10 cellular contexts compared by ENCODE assay signal in the genomic region with DNA sequence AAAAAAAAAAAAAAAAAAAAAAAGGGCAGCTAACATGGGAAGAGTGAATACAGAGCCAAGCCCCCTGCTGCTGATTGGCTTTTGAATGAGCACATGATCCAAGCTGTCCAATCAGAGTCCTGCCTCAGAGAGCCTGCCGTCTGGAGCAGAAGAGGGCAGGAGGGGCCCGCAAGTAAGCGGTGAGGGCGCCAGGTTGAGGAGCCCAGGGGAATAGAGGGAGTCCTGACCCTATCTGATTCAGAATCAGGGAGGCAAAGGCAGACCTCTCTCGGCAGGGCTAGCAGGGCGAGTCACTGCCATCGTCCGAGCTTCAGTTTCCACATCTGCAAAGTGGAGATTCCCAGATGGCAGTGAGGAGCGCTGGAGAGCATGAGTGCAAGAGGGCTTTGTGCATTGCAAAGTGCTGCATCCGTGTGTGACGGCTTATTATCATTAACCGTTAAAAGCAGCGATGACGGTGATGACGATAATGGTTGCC.
DNase-seq lines count a peak whose midpoint lies in the region; ATAC-seq, FAIRE-seq and TF ChIP-seq lines count a peak whose summit lies in the region.
"Had no signal": no experiment of that assay in that cellular context is flagged by ENCODE, and none has a peak within 500 bp of the region (broad histone marks: within the 10 kb centered on the region; RNA-seq: fewer than 3 reads in every experiment).

No MANE protein-coding gene starts in this region.

- TF ChIP-seq RAD21 in H1 (IDR thresholded peaks at IDR 0.05 in 1 of 2, conservative IDR thresholded peaks at IDR 0.05 in 1 of 2; ENCODE audit: low read depth in 2 of 2, low read length in 2 of 2): no peak

- H2BK12ac ChIP-seq in H1 (ENCODE audit: low read depth, low read length): no peak overlapping the region

- peak overlapping the region in 1 of 2 experiments; percentile 16; a peak in 1 of 4 replicates for H3K4me2 ChIP-seq in H1 (ENCODE audit: insufficient read depth in 1 of 2, low read depth in 2 of 2, low read length in 2 of 2)

- ATAC-seq in activated naive CD8-positive, alpha-beta T cell treated with anti-CD3 and anti-CD28 coated beads, Interleukin-2, amount 50 U/mL, for 24 hours: peak; percentile 33
- ATAC-seq in GM19397 (IDR thresholded peaks at IDR 0.05; ENCODE audit: unreplicated experiment): no peak
- ATAC-seq: CD8-positive, alpha-beta T cell had no signal

- H3K23ac ChIP-seq in H1 (ENCODE audit: insufficient read length): no peak overlapping the region

- H3K9me3 Mint-ChIP-seq in activated naive CD8-positive, alpha-beta T cell treated with anti-CD3 and anti-CD28 coated beads, Interleukin-2, amount 50 U/mL, for 24 hours: no peaks in the 10 kb centered on the region
- H3K9me3 Mint-ChIP-seq in activated naive CD8-positive, alpha-beta T cell treated with anti-CD3 and anti-CD28 coated beads for 36 hours: no peaks in the 10 kb centered on the region
- H3K9me3 Mint-ChIP-seq: activated naive CD8-positive, alpha-beta T cell treated with anti-CD3 and anti-CD28 coated beads, Interleukin-2, amount 10 ng/mL, durations not matched to agents 7 days and 5 days; CD8-positive, alpha-beta T cell had no signal

- no peaks in the 10 kb centered on the region for H3K4me1 Mint-ChIP-seq in activated naive CD8-positive, alpha-beta T cell treated with anti-CD3 and anti-CD28 coated beads, Interleukin-2, amount 50 U/mL, for 24 hours
- H3K4me1 Mint-ChIP-seq in activated naive CD8-positive, alpha-beta T cell treated with anti-CD3 and anti-CD28 coated beads for 36 hours: peaks cover 2% of the 10 kb centered on the region

- H3K4me3 Mint-ChIP-seq in activated naive CD8-positive, alpha-beta T cell treated with anti-CD3 and anti-CD28 coated beads, Interleukin-2, amount 50 U/mL, for 24 hours: no peak overlapping the region
- H3K4me3 Mint-ChIP-seq in activated naive CD8-positive, alpha-beta T cell treated with anti-CD3 and anti-CD28 coated beads for 36 hours: no peak overlapping the region
- H3K4me3 Mint-ChIP-seq: activated naive CD8-positive, alpha-beta T cell treated with anti-CD3 and anti-CD28 coated beads, Interleukin-2, amount 10 ng/mL, durations not matched to agents 7 days and 5 days; CD8-positive, alpha-beta T cell had no signal

- no peak overlapping the region for H4K5ac ChIP-seq in H1 (ENCODE audit: insufficient read length, low read depth, low read length)

- no peaks in the 10 kb centered on the region for H3K9me3 ChIP-seq in H1 (ENCODE audit: insufficient read depth in 2 of 2, low read depth in 1 of 2, low read length in 1 of 2)
- H3K9me3 ChIP-seq in subcutaneous abdominal adipose tissue (ENCODE audit: control insufficient read depth in 5 of 5, low read length in 5 of 5): no peaks in the 10 kb centered on the region

- H2BK15ac ChIP-seq in H1 (ENCODE audit: low read length): peak overlapping the region; percentile 48; the same call in 1 of the 2 replicates

- H3K27me3 ChIP-seq in H1 (replicated peaks in 1 of 4; ENCODE audit: control insufficient read depth in 3 of 4, extremely low read depth in 1 of 4, insufficient read depth in 3 of 4, low read length in 3 of 4) (no peaks in the 10 kb centered on the region), subcutaneous abdominal adipose tissue (ENCODE audit: control insufficient read depth in 5 of 5, insufficient read depth in 4 of 5, low read length in 5 of 5) (peaks cover 1 to 41% (median 11%) of the 10 kb centered on the region in 5 donors)

- no peak for FAIRE-seq in H1 (lab: Jason Lieb, UNC)

- no peaks in the 10 kb centered on the region for H3K79me2 ChIP-seq in H1 (ENCODE audit: control insufficient read depth in 1 of 2, insufficient read depth in 2 of 2, low read length in 2 of 2)

- no peak for TF ChIP-seq POLR2A in H1 (IDR thresholded peaks at IDR 0.05; ENCODE audit: control extremely low read depth in 1 of 2, low read depth in 2 of 2, low read length in 2 of 2)

- H3K23me2 ChIP-seq in H1 (ENCODE audit: low read depth, low read length): no peaks in the 10 kb centered on the region

- no peak overlapping the region for H3K27ac Mint-ChIP-seq in activated naive CD8-positive, alpha-beta T cell treated with anti-CD3 and anti-CD28 coated beads, Interleukin-2, amount 50 U/mL, for 24 hours
- no peak overlapping the region for H3K27ac Mint-ChIP-seq in activated naive CD8-positive, alpha-beta T cell treated with anti-CD3 and anti-CD28 coated beads for 36 hours
- H3K27ac Mint-ChIP-seq: activated naive CD8-positive, alpha-beta T cell treated with anti-CD3 and anti-CD28 coated beads, Interleukin-2, amount 10 ng/mL, durations not matched to agents 7 days and 5 days; CD8-positive, alpha-beta T cell had no signal

- no peak overlapping the region for H4K8ac ChIP-seq in H1 (ENCODE audit: extremely low read depth, insufficient read depth, low read length)

- H2BK120ac ChIP-seq in H1 (replicated peaks; ENCODE audit: low read depth, low read length): no peak overlapping the region

- no peak overlapping the region for H4K91ac ChIP-seq in H1 (replicated peaks; ENCODE audit: insufficient read length, low read length)

- no peak overlapping the region for H3K14ac ChIP-seq in H1 (ENCODE audit: insufficient read length)

- H3K4me1 ChIP-seq in H1 (replicated peaks in 1 of 4; ENCODE audit: control insufficient read depth in 3 of 4, insufficient read depth in 4 of 4, low read length in 3 of 4) (peaks cover 0 to 6% (median 2%) of the 10 kb centered on the region in 4 experiments; a peak in 3 of 7 replicates), subcutaneous abdominal adipose tissue (ENCODE audit: control insufficient read depth in 5 of 5, insufficient read depth in 5 of 5, low read length in 5 of 5) (peaks cover 4 to 48% (median 32%) of the 10 kb centered on the region in 5 donors)

- no peak overlapping the region; the same call in 1 of the 2 replicates for H3K18ac ChIP-seq in H1 (ENCODE audit: extremely low read depth, low read length)

- H2AFZ ChIP-seq in H1 (ENCODE audit: low read length): peak overlapping the region; percentile 28; the same call in 1 of the 2 replicates

- H3K9ac ChIP-seq in H1 (replicated peaks in 1 of 4; ENCODE audit: extremely low read depth in 1 of 4, low read depth in 3 of 4, low read length in 3 of 4): no peak overlapping the region
- no peak overlapping the region for H3K9ac ChIP-seq in subcutaneous abdominal adipose tissue (ENCODE audit: low read length in 5 of 5)

- no peak overlapping the region for H3K27ac ChIP-seq in H1 (ENCODE audit: low read depth, low read length)
- H3K27ac ChIP-seq in subcutaneous abdominal adipose tissue (ENCODE audit: low read depth, low read length): no peak overlapping the region

- peaks cover 2% of the 10 kb centered on the region for H3K27me3 Mint-ChIP-seq in activated naive CD8-positive, alpha-beta T cell treated with anti-CD3 and anti-CD28 coated beads, Interleukin-2, amount 50 U/mL, for 24 hours
- peaks cover 4% of the 10 kb centered on the region for H3K27me3 Mint-ChIP-seq in activated naive CD8-positive, alpha-beta T cell treated with anti-CD3 and anti-CD28 coated beads for 36 hours

- POLR2A ChIA-PET in H1 (lab: Charles Lee; ENCODE audit: partially characterized antibody): interaction anchor here (1.6 kb wide), 1 partner anchor 10 kb away, joined by 3 read pairs; no protein-coding TSS in a partner anchor

- no peak overlapping the region for H2BK5ac ChIP-seq in H1 (ENCODE audit: low read depth, low read length)

- H3K4me3 ChIP-seq in H1 (ENCODE audit: extremely low read depth in 1 of 4, insufficient read depth in 2 of 4, low read depth in 3 of 4, low read length in 4 of 4): no peak overlapping the region
- H3K4me3 ChIP-seq in subcutaneous abdominal adipose tissue (ENCODE audit: low read depth in 1 of 5, low read length in 5 of 5): peak overlapping the region in 4 of 5 donors; percentile 52 to 58 (median 56)

- H2AK5ac ChIP-seq in H1 (ENCODE audit: low read depth, low read length): no peak overlapping the region

- no peak overlapping the region for H3K4ac ChIP-seq in H1 (replicated peaks; ENCODE audit: insufficient read length, low read depth, low read length)

- no peak for DNase-seq in activated naive CD8-positive, alpha-beta T cell treated with anti-CD3 and anti-CD28 coated beads, Interleukin-2, amount 50 U/mL, for 24 hours
- DNase-seq in activated naive CD8-positive, alpha-beta T cell treated with anti-CD3 and anti-CD28 coated beads for 36 hours: no peak
- DNase-seq in NCI-H526 (lab: John Stamatoyannopoulos, UW) (peak; percentile 73 to 89), H1 (ENCODE audit: low read depth in 1 of 2, low spot score in 2 of 2) (peak in 1 of 2 experiments; percentile 73), activated T-cell treated with anti-CD3 and anti-CD28 coated beads for 4 hours (no peak), GF-D8 (lab: John Stamatoyannopoulos, UW) (no peak)
- DNase-seq: activated naive CD8-positive, alpha-beta T cell treated with anti-CD3 and anti-CD28 coated beads, Interleukin-2, amount 10 ng/mL, durations not matched to agents 7 days and 5 days; CD8-positive, alpha-beta T cell had no signal

- no peaks in the 10 kb centered on the region for H3K36me3 Mint-ChIP-seq in activated naive CD8-positive, alpha-beta T cell treated with anti-CD3 and anti-CD28 coated beads, Interleukin-2, amount 50 U/mL, for 24 hours (ENCODE audit: low read depth)
- H3K36me3 Mint-ChIP-seq in activated naive CD8-positive, alpha-beta T cell treated with anti-CD3 and anti-CD28 coated beads for 36 hours: no peaks in the 10 kb centered on the region
- H3K36me3 Mint-ChIP-seq: activated naive CD8-positive, alpha-beta T cell treated with anti-CD3 and anti-CD28 coated beads, Interleukin-2, amount 10 ng/mL, durations not matched to agents 7 days and 5 days; CD8-positive, alpha-beta T cell had no signal

- H3K56ac ChIP-seq in H1 (replicated peaks; ENCODE audit: insufficient read length, low read depth, low read length): no peak overlapping the region

- H3K36me3 ChIP-seq in H1 (ENCODE audit: control insufficient read depth in 2 of 4, insufficient read depth in 4 of 4, low read length in 3 of 4) (no peaks in the 10 kb centered on the region), subcutaneous abdominal adipose tissue (ENCODE audit: control insufficient read depth in 5 of 5, insufficient read depth in 5 of 5, low read length in 5 of 5) (peaks cover 0 to 6% (median 4%) of the 10 kb centered on the region in 5 donors)

- no peak for TF ChIP-seq CTCF in H1 (IDR thresholded peaks at IDR 0.05; ENCODE audit: control extremely low read depth in 1 of 3, insufficient read depth in 1 of 3, low read depth in 1 of 3, low read length in 3 of 3)

- CTCF ChIA-PET in H1 (lab: Charles Lee; ENCODE audit: partially characterized antibody): interaction anchor here (0.6 to 1.1 kb wide), 3 partner anchors 20 to 365 kb away, joined by 3 read pairs; no protein-coding TSS in a partner anchor

- no peak for TF ChIP-seq EP300 in H1 (IDR thresholded peaks at IDR 0.05; ENCODE audit: borderline replicate concordance in 1 of 2, low read depth in 2 of 2, low read length in 2 of 2)

- no peak overlapping the region for H2BK20ac ChIP-seq in H1 (ENCODE audit: low read length)

- WGBS in H1 (ENCODE audit: extremely low coverage in 1 of 2, insufficient coverage in 1 of 2, insufficient read length in 1 of 2, insufficient replicate concordance in 2 of 2, low coverage in 1 of 2, low lambda C conversion rate in 2 of 2, missing lambda C conversion rate in 1 of 2), 2 experiments: 83% methylated on average over 15 of the region's 15 CpGs; no CpG with 5 or more reads in 1 of the 2 experiments

- H4K20me1 ChIP-seq in H1 (replicated peaks in 1 of 2; ENCODE audit: control insufficient read depth in 1 of 2, insufficient read depth in 2 of 2, low read length in 2 of 2): peaks cover 0 to 3% of the 10 kb centered on the region in 2 experiments

- no peaks in the 10 kb centered on the region; the same call in 1 of the 2 replicates for H3K79me1 ChIP-seq in H1 (ENCODE audit: low read depth, low read length)

Comparison
In these comparisons a context has a peak if more than half of its experiments do, and no peak if none do; other contexts are left out.
1. DNase-seq: peak in NCI-H526 (2 of 2); none in activated naive CD8-positive, alpha-beta T cell treated with anti-CD3 and anti-CD28 coated beads, Interleukin-2, amount 50 U/mL, for 24 hours (single experiment), activated naive CD8-positive, alpha-beta T cell treated with anti-CD3 and anti-CD28 coated beads for 36 hours (single experiment), activated T-cell treated with anti-CD3 and anti-CD28 coated beads for 4 hours (single experiment) and GF-D8 (single experiment).
2. H3K4me3 ChIP-seq: peak in subcutaneous abdominal adipose tissue (4 of 5); none in H1 (0 of 4).